18 cellular contexts compared by ENCODE assay signal in the genomic region with DNA sequence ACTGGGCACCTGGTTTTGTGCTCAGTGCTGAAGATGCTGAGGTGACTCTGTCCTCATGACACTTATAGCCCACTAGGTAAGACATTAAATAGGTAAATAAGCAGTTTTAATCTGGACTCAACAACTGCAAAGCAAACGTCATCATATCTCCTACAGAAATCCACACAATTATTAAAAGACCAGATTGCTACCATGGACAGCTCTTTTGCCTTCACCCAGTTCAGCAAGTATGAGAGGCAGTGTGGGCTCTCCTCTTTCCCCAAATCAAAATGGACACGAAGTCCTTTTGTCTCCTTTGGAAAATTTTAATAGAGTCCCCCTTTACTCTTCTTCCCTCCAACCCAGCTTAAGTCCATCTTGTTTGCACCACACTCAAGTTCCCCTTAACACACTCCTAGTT.
DNase-seq lines count a peak whose midpoint lies in the region; ATAC-seq and TF ChIP-seq lines count a peak whose summit lies in the region.
"Had no signal": no experiment of that assay in that cellular context is flagged by ENCODE, and none has a peak within 500 bp of the region (broad histone marks: within the 10 kb centered on the region; RNA-seq: fewer than 3 reads in every experiment).

No MANE protein-coding gene starts in this region.

- TF ChIP-seq CTCF in NB4 (IDR thresholded peaks at IDR 0.05; ENCODE audit: low read depth, low read length) = no peak
- no peak for TF ChIP-seq CTCF in brain microvascular endothelial cell (IDR thresholded peaks at IDR 0.05; ENCODE audit: low read depth, low read length, missing control alignments)
- TF ChIP-seq CTCF in body of pancreas (IDR thresholded peaks at IDR 0.05) = no peak

- H3K4me1 ChIP-seq in body of pancreas = no peaks in the 10 kb centered on the region
- H3K4me1 ChIP-seq: heart left ventricle, parathyroid adenoma, upper lobe of right lung had no signal

- H3K9me3 ChIP-seq in body of pancreas = no peaks in the 10 kb centered on the region
- H3K9me3 ChIP-seq: upper lobe of right lung had no signal

- H3K27me3 ChIP-seq in brain microvascular endothelial cell (replicated peaks) = no peaks in the 10 kb centered on the region
- no peaks in the 10 kb centered on the region for H3K27me3 ChIP-seq in body of pancreas
- H3K27me3 ChIP-seq: upper lobe of right lung had no signal

- DNase-seq in EH (ENCODE audit: low read depth) = peak; percentile 55
- peak; percentile 27 for DNase-seq in NB4 (ENCODE audit: low read depth)
- peak; percentile 17 for DNase-seq in brain microvascular endothelial cell
- peak; percentile 3 for DNase-seq in kidney glomerular epithelial cell (lab: John Stamatoyannopoulos, UW)
- no peak for DNase-seq in hepatic stellate cell (ENCODE audit: low spot score)
- no peak for DNase-seq in NCI-H526 (lab: John Stamatoyannopoulos, UW)
- no peak for DNase-seq in inferior parietal cortex (ENCODE audit: extremely low spot score)
- no peak for DNase-seq in body of pancreas
- DNase-seq: activated CD4-positive, alpha-beta T cell treated with anti-CD3 and anti-CD28 coated beads, Interleukin-2, amount 10 ng/mL, durations not matched to agents 24 days and 14 days; heart left ventricle; left colon; NCI-H187 treated with DMSO at 0.1 percent for 48 hours; NCI-H748 treated with DMSO at 0.1 percent for 48 hours; stimulated activated naive B cell treated with anti-CD40 and anti-IgM and Interleukin-4, amounts not matched to agents 10 μg/mL and 1 μg/mL and 100 μg/mL, for 72 hours; upper lobe of right lung had no signal

- H3K27ac ChIP-seq in brain microvascular endothelial cell (no peak overlapping the region), body of pancreas (no peak overlapping the region)
- H3K27ac ChIP-seq: C4-2B, epithelial cell of prostate, heart left ventricle, parathyroid adenoma, upper lobe of right lung had no signal

- no peak overlapping the region for H3K4me3 ChIP-seq in NB4 (ENCODE audit: low read depth, low read length)
- H3K4me3 ChIP-seq in brain microvascular endothelial cell (ENCODE audit: low read depth, low read length) = no peak overlapping the region
- H3K4me3 ChIP-seq in body of pancreas = no peak overlapping the region
- H3K4me3 ChIP-seq: heart left ventricle, upper lobe of right lung had no signal

- 5 to 12% methylated on average over 2 of the region's 2 CpGs for WGBS in body of pancreas, 2 donors

- in situ Hi-C loops in brain microvascular endothelial cell (cut with HindIII; ENCODE audit: low pct_ligation_motif_present, low sequenced_read_pairs) = no loop called here

- intact Hi-C loops in body of pancreas (cut with DNase I) = no loop called here

- TF ChIP-seq POLR2A in NB4 (IDR thresholded peaks at IDR 0.05; ENCODE audit: extremely low read depth, insufficient read length) (no peak), body of pancreas (IDR thresholded peaks at IDR 0.05) (no peak)

- H3K36me3 ChIP-seq in brain microvascular endothelial cell (replicated peaks) (no peaks in the 10 kb centered on the region), body of pancreas (replicated peaks in 1 of 2; ENCODE audit: insufficient read depth in 1 of 2, low read depth in 2 of 2) (no peaks in the 10 kb centered on the region)
- H3K36me3 ChIP-seq: heart left ventricle, upper lobe of right lung had no signal

- ATAC-seq in body of pancreas = no peak
- ATAC-seq: heart left ventricle; left colon; stimulated activated naive B cell treated with anti-CD40 and anti-IgM and Interleukin-4, amounts not matched to agents 10 μg/mL and 1 μg/mL and 100 μg/mL, for 72 hours; upper lobe of right lung had no signal

Comparison
In these comparisons a context has a peak if more than half of its experiments do, and no peak if none do; other contexts are left out.
1. DNase-seq: peak in EH (single experiment), NB4 (single experiment), brain microvascular endothelial cell (single experiment) and kidney glomerular epithelial cell (single experiment); none in hepatic stellate cell (single experiment), NCI-H526 (0 of 2), inferior parietal cortex (single experiment) and body of pancreas (0 of 4).